7 cellular contexts compared by ENCODE assay signal in the genomic region with DNA sequence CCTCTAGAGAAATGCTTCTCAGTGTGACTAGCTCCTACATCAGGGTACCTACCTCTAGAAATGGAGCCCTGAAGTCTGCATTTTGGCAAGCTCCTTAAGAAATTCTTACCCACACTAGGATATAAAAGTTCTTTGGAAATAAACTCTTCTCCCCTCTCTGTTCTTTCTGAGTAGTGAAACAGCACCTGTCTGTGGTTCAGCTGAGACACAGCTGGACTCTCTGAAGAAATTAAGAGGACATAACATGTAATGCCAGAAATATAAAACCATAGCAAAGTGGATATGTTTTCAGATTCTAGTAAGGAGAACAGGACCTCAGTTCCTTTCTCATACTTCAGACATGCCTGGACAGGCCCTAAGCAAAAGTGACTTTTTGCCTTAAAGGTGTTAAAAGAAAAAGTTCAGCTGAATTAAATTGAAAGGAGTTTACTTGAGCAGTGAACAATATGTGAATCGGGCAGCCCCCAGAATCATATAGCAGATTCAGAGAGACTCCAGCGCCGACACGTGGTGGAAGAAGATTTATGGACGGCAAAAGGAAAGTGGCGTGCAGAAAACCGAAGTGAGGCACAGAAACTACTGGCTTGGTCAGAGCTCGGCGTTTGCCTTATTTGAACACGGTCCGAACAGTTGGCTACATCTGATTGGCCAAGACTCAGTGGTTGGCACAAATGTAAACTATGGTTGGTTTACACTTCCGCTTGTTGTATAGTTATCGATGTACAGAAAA.
A peak's percentile ranks its signal among the peaks of the same experiment; 100 is the strongest.
DNase-seq lines count a peak whose midpoint lies in the region; ATAC-seq and TF ChIP-seq lines count a peak whose summit lies in the region.

No MANE protein-coding gene starts in this region.

- peak; percentile 26 for DNase-seq in NCI-H2107 (lab: John Stamatoyannopoulos, UW)
- no peak for DNase-seq in brain microvascular endothelial cell
- DNase-seq in sigmoid colon: no peak
- DNase-seq in NK-92 (lab: John Stamatoyannopoulos, UW; ENCODE audit: unreplicated experiment): no peak
- no peak for DNase-seq in NCI-H1048 (lab: John Stamatoyannopoulos, UW)

- TF ChIP-seq CTCF in brain microvascular endothelial cell (IDR thresholded peaks at IDR 0.05; ENCODE audit: low read depth, low read length, missing control alignments) (peak; percentile 31), sigmoid colon (IDR thresholded peaks at IDR 0.05) (peak in 2 of 4 experiments; percentile 12 to 19)

- H3K4me3 ChIP-seq in brain microvascular endothelial cell (ENCODE audit: low read depth, low read length): no peak overlapping the region
- no peak overlapping the region for H3K4me3 ChIP-seq in sigmoid colon

- intact Hi-C loops in sigmoid colon (cut with DNase I): loop anchor here (10.0 kb wide), 1 partner anchor 365 kb away; no protein-coding TSS in a partner anchor

- peaks cover 0 to 2% (median 0%) of the 10 kb centered on the region in 4 donors for H3K4me1 ChIP-seq in sigmoid colon

- in situ Hi-C loops in brain microvascular endothelial cell (cut with HindIII; ENCODE audit: low pct_ligation_motif_present, low sequenced_read_pairs): no loop called here

- TF ChIP-seq POLR2A in sigmoid colon (IDR thresholded peaks at IDR 0.05): no peak

- H3K36me3 ChIP-seq in brain microvascular endothelial cell (replicated peaks) (no peaks in the 10 kb centered on the region), sigmoid colon (no peaks in the 10 kb centered on the region)

- ATAC-seq in GM18511 (IDR thresholded peaks at IDR 0.05; ENCODE audit: unreplicated experiment) (peak; percentile 27), HG03095 (IDR thresholded peaks at IDR 0.05; ENCODE audit: unreplicated experiment) (no peak)

- 81 to 89% methylated on average over 13 of the region's 13 CpGs for WGBS in sigmoid colon, 2 donors

- no peaks in the 10 kb centered on the region for H3K27me3 ChIP-seq in brain microvascular endothelial cell (replicated peaks)
- H3K27me3 ChIP-seq in sigmoid colon: no peaks in the 10 kb centered on the region

- H3K27ac ChIP-seq in brain microvascular endothelial cell (no peak overlapping the region), sigmoid colon (peak overlapping the region in 3 of 4 donors; percentile 29 to 46 (median 37))

- TF ChIP-seq EP300 in sigmoid colon (IDR thresholded peaks at IDR 0.05): no peak

- no peaks in the 10 kb centered on the region for H3K9me3 ChIP-seq in sigmoid colon
